Comparison of ENCODE assay signal across 8 cellular contexts in genomic region chr14:34059037-34059924, GRCh38.
DNase-seq lines count a peak whose midpoint lies in the region; ATAC-seq, FAIRE-seq and TF ChIP-seq lines count a peak whose summit lies in the region.

No MANE protein-coding gene starts in this region.

- H3K36me3 ChIP-seq in heart right ventricle: no peaks in the 10 kb centered on the region
- no peaks in the 10 kb centered on the region for H3K36me3 ChIP-seq in bronchial epithelial cell (ENCODE audit: control insufficient read depth, insufficient read depth, low read length)
- H3K36me3 ChIP-seq in mesodermal cell (ENCODE audit: control insufficient read depth, insufficient read depth, low read length): no peaks in the 10 kb centered on the region
- no peaks in the 10 kb centered on the region for H3K36me3 ChIP-seq in upper lobe of right lung

- H3K4me3 ChIP-seq in heart right ventricle (peak overlapping the region; percentile 41 to 84 (median 65)), bronchial epithelial cell (ENCODE audit: low read depth, low read length) (peak overlapping the region; percentile 42), mesodermal cell (ENCODE audit: extremely low read depth, insufficient read depth, low read length, poor library complexity, severe bottlenecking) (peak overlapping the region; percentile 33), upper lobe of right lung (peak overlapping the region; percentile 54)

- DNase-seq in heart right ventricle: no peak
- DNase-seq in left cardiac atrium: no peak
- no peak for DNase-seq in bronchial epithelial cell (ENCODE audit: low read depth)
- DNase-seq in upper lobe of right lung: no peak
- no peak for DNase-seq in NCI-H1436 treated with DMSO at 0.1 percent for 48 hours (lab: John Stamatoyannopoulos, UW)
- DNase-seq in AML-193 (lab: John Stamatoyannopoulos, UW): no peak
- no peak for DNase-seq in activated effector memory CD4-positive, alpha-beta T cell treated with Interleukin-2 at 50 U/mL for 16 hours

- WGBS in heart right ventricle, 2 donors: 77% methylated on average over 16 of the region's 16 CpGs
- 78 to 83% methylated on average over 13 to 14 of the region's 16 CpGs for WGBS in mesodermal cell (ENCODE audit: insufficient coverage in 2 of 2), 2 experiments

- no peak for FAIRE-seq in bronchial epithelial cell (lab: Jason Lieb, UNC)

- TF ChIP-seq CTCF in heart right ventricle (IDR thresholded peaks at IDR 0.05) (no peak), bronchial epithelial cell (IDR thresholded peaks at IDR 0.05; ENCODE audit: insufficient read depth, low read length, severe bottlenecking) (no peak), upper lobe of right lung (IDR thresholded peaks at IDR 0.05) (no peak)

- H3K4me1 ChIP-seq in heart right ventricle: peaks cover 11 to 43% (median 16%) of the 10 kb centered on the region in 9 donors
- H3K4me1 ChIP-seq in mesodermal cell (ENCODE audit: control insufficient read depth, insufficient read depth, low read length, poor library complexity, severe bottlenecking): peaks cover 10% of the 10 kb centered on the region
- H3K4me1 ChIP-seq in upper lobe of right lung: peaks cover 7% of the 10 kb centered on the region

- intact Hi-C loops in heart right ventricle (cut with DNase I): loop anchor here in 2 of 10 donors (10.0 kb wide), 2 partner anchors 104 to 114 kb away; partner anchors contain the start of gene EGLN3 (in 1 of the 2)
- intact Hi-C loops in left cardiac atrium (cut with DNase I): no loop called here
- intact Hi-C loops in upper lobe of right lung (cut with DNase I): no loop called here

- ATAC-seq in heart right ventricle (no peak), left cardiac atrium (no peak), upper lobe of right lung (no peak)

- H3K27ac ChIP-seq in heart right ventricle (peak overlapping the region; percentile 91 to 98 (median 94)), mesodermal cell (ENCODE audit: low read depth, low read length, severe bottlenecking) (peak overlapping the region; percentile 75), upper lobe of right lung (peak overlapping the region; percentile 80)

- H3K9me3 ChIP-seq in heart right ventricle (no peaks in the 10 kb centered on the region), mesodermal cell (ENCODE audit: control insufficient read depth, low read length) (no peaks in the 10 kb centered on the region), upper lobe of right lung (no peaks in the 10 kb centered on the region)

- H3K27me3 ChIP-seq in heart right ventricle: peaks cover 0 to 2% (median 0%) of the 10 kb centered on the region in 7 donors
- no peaks in the 10 kb centered on the region for H3K27me3 ChIP-seq in bronchial epithelial cell (ENCODE audit: control insufficient read depth, insufficient read depth, low read length)
- no peaks in the 10 kb centered on the region for H3K27me3 ChIP-seq in upper lobe of right lung
